8 cellular contexts compared by ENCODE assay signal in genomic region chr5:178130576-178131445, GRCh38. TPM values are rescaled to one million over a fixed set of nuclear protein-coding genes. Genes with fewer than 3 reads are reported as not detected.
DNase-seq lines count a peak whose midpoint lies in the region; ATAC-seq, FAIRE-seq and TF ChIP-seq lines count a peak whose summit lies in the region.

RMND5B (plus strand) TSS chr5:178131014; CDS start chr5:178138120, 7,106 bp downstream.

- TF ChIP-seq POLR2A in GM12892 (IDR thresholded peaks at IDR 0.05; ENCODE audit: low read depth, low read length) = peak; percentile 76; the same call in 1 of the 2 replicates

- H3K27ac ChIP-seq in heart right ventricle (peak within 1 kb of the TSS; percentile 84 to 97 (median 93)), upper lobe of right lung (peak within 1 kb of the TSS; percentile 89)

- peak; percentile 89 for FAIRE-seq in GM12892 (lab: Jason Lieb, UNC)

- H3K9me3 ChIP-seq in heart right ventricle = no peaks in the 10 kb centered on the region
- no peaks in the 10 kb centered on the region for H3K9me3 ChIP-seq in upper lobe of right lung

- no peaks in the 10 kb centered on the region for H3K27me3 Mint-ChIP-seq in T-helper 1 cell treated with Interleukin-12 subunit alpha and Interleukin-12 subunit beta and Interleukin-4 antibody, amounts not matched to agents 30 μg/mL and 1 μg/mL, for 36 hours (ENCODE audit: low read depth)

- H3K36me3 ChIP-seq in heart right ventricle (peaks cover 0 to 29% (median 0%) of the 10 kb centered on the region in 9 donors), upper lobe of right lung (peaks cover 18% of the 10 kb centered on the region)

- TF ChIP-seq CTCF in heart right ventricle (IDR thresholded peaks at IDR 0.05) (no peak), upper lobe of right lung (IDR thresholded peaks at IDR 0.05) (no peak)

- peaks cover 13% of the 10 kb centered on the region for H3K36me3 Mint-ChIP-seq in T-helper 1 cell treated with Interleukin-12 subunit alpha and Interleukin-12 subunit beta and Interleukin-4 antibody, amounts not matched to agents 30 μg/mL and 1 μg/mL, for 36 hours (ENCODE audit: low read depth)

- H3K4me3 ChIP-seq in heart right ventricle (peak within 1 kb of the TSS; percentile 68 to 99 (median 86)), upper lobe of right lung (peak within 1 kb of the TSS; percentile 90)

- H3K4me1 ChIP-seq in heart right ventricle = peaks cover 2 to 37% (median 27%) of the 10 kb centered on the region in 9 donors
- H3K4me1 ChIP-seq in upper lobe of right lung = peaks cover 10% of the 10 kb centered on the region

- H3K9me3 Mint-ChIP-seq in T-helper 1 cell treated with Interleukin-12 subunit alpha and Interleukin-12 subunit beta and Interleukin-4 antibody, amounts not matched to agents 30 μg/mL and 1 μg/mL, for 36 hours = no peaks in the 10 kb centered on the region

- H3K27me3 ChIP-seq in heart right ventricle = no peaks in the 10 kb centered on the region
- no peaks in the 10 kb centered on the region for H3K27me3 ChIP-seq in upper lobe of right lung

- H3K27ac Mint-ChIP-seq in T-helper 1 cell treated with Interleukin-12 subunit alpha and Interleukin-12 subunit beta and Interleukin-4 antibody, amounts not matched to agents 30 μg/mL and 1 μg/mL, for 36 hours = peak within 1 kb of the TSS; percentile 83

- peak within 1 kb of the TSS; percentile 85 for H3K4me3 Mint-ChIP-seq in T-helper 1 cell treated with Interleukin-12 subunit alpha and Interleukin-12 subunit beta and Interleukin-4 antibody, amounts not matched to agents 30 μg/mL and 1 μg/mL, for 36 hours

- 0% methylated on average over 83 to 102 of the region's 102 CpGs for WGBS in heart right ventricle, 2 donors

- ATAC-seq in HG02623 (IDR thresholded peaks at IDR 0.05; ENCODE audit: unreplicated experiment) = peak; percentile 83
- ATAC-seq in heart right ventricle = peak; percentile 92 to 97 (median 95)
- ATAC-seq in upper lobe of right lung = peak; percentile 98

- intact Hi-C loops in heart right ventricle (cut with DNase I) = loop anchor here in 1 of 10 donors (2.0 kb wide), 1 partner anchor 22 kb away; the partner anchor contains the start of gene NHP2
- intact Hi-C loops in posterior vena cava (cut with DNase I) = no loop called here
- intact Hi-C loops in upper lobe of right lung (cut with DNase I) = no loop called here

- peak; percentile 89 for DNase-seq in GM12892 (ENCODE audit: insufficient read length)
- DNase-seq in NCI-H1105 treated with DMSO at 0.1 percent for 48 hours (lab: John Stamatoyannopoulos, UW) = peak; percentile 56
- DNase-seq in amniotic epithelial cell (ENCODE audit: low read depth) = peak; percentile 50
- DNase-seq in heart right ventricle = peak; percentile 79 to 89
- peak; percentile 95 for DNase-seq in posterior vena cava (ENCODE audit: low spot score)
- DNase-seq in upper lobe of right lung = peak; percentile 94

- H3K4me1 Mint-ChIP-seq in T-helper 1 cell treated with Interleukin-12 subunit alpha and Interleukin-12 subunit beta and Interleukin-4 antibody, amounts not matched to agents 30 μg/mL and 1 μg/mL, for 36 hours (ENCODE audit: low read depth) = peaks cover 13% of the 10 kb centered on the region

RNA-seq across cellular contexts. Expression of gene RMND5B, which starts in this region (rescaled TPM):
- polyA plus RNA-seq in GM12892 (2012; ENCODE audit: missing spikeins) = 21.9 TPM
- 10 to 100 TPM; 29.1 to 38.5 (median 32.8) TPM for total RNA-seq in heart right ventricle
- 10 to 100 TPM; 29.3 to 34.2 TPM for polyA plus RNA-seq in heart right ventricle
- total RNA-seq in posterior vena cava = 10 to 100 TPM; 29.2 to 29.9 TPM
- 44.7 TPM for total RNA-seq in upper lobe of right lung

Comparison
In these comparisons a context has a peak if more than half of its experiments do, and no peak if none do; other contexts are left out.
1. Peak in every context shown above with its lines: DNase-seq, ATAC-seq, H3K4me3 ChIP-seq and H3K27ac ChIP-seq.